In the genomic region with DNA sequence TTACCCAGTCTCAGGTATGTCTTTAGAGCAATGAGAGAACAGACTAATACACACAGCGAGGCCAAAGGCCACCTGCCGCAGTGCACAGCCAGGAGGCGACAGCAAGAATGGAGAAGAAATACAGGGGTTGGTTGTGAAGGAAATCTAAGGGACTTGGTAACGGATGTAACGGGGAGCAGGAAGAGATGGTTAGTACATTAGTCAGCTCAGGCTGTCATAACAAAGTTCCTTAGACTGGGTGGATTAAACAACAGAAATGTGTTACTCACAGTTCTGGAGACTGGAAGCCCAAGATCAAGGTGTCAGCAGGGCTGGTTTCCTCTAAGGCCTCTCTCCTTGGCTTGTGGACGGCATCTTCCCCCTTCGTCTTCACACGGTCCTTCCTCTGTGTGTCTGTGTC, we compare ENCODE assay signal across 22 cellular contexts. TPM values are rescaled to one million over a fixed set of nuclear protein-coding genes. Genes with fewer than 3 reads are reported as not detected.
DNase-seq lines count a peak whose midpoint lies in the region; ATAC-seq and TF ChIP-seq lines count a peak whose summit lies in the region.
"Had no signal": no experiment of that assay in that cellular context is flagged by ENCODE, and none has a peak within 500 bp of the region (broad histone marks: within the 10 kb centered on the region; RNA-seq: fewer than 3 reads in every experiment).

No MANE protein-coding gene starts in this region.

- H3K4me3 ChIP-seq in ACC112 (ENCODE audit: low read depth, low read length) (no peak overlapping the region; the same call in 1 of the 2 replicates), cardiac fibroblast (replicated peaks in 1 of 2; ENCODE audit: low read depth in 2 of 2, low read length in 2 of 2) (no peak overlapping the region), fibroblast of villous mesenchyme (ENCODE audit: low read depth, low read length) (no peak overlapping the region)
- H3K4me3 ChIP-seq: HAP-1 had no signal

- H3K36me3 ChIP-seq in ACC112 (ENCODE audit: insufficient read depth, low read length): peaks cover 30% of the 10 kb centered on the region
- H3K36me3 ChIP-seq: BE2C had no signal

- H2AFZ ChIP-seq in ACC112 (ENCODE audit: low read length, unreplicated experiment): no peak overlapping the region

- H3K27ac ChIP-seq in ACC112 (ENCODE audit: low read depth, low read length): peak overlapping the region; percentile 82

- peaks cover 40% of the 10 kb centered on the region for H3K4me1 ChIP-seq in ACC112 (ENCODE audit: control insufficient read depth, insufficient read depth, low read length, unreplicated experiment)
- H3K4me1 ChIP-seq: BE2C had no signal

- H3K79me2 ChIP-seq in ACC112 (ENCODE audit: control insufficient read depth, insufficient read depth, low read length, unreplicated experiment): no peaks in the 10 kb centered on the region

- no peak overlapping the region for H3K4me3 Mint-ChIP-seq in activated CD8-positive, alpha-beta memory T cell treated with anti-CD3 and anti-CD28 coated beads, Interleukin-2, amount 10 ng/mL, durations not matched to agents 7 days and 5 days
- H3K4me3 Mint-ChIP-seq: activated naive CD8-positive, alpha-beta T cell; brain; dendritic cell treated with granulocyte-macrophage colony-stimulating factor and Interleukin-4, amounts not matched to agents 40 ng/mL and 50 ng/mL, for 4 days had no signal

- H3K27me3 Mint-ChIP-seq in activated CD8-positive, alpha-beta memory T cell treated with anti-CD3 and anti-CD28 coated beads, Interleukin-2, amount 10 ng/mL, durations not matched to agents 7 days and 5 days: no peaks in the 10 kb centered on the region
- H3K27me3 Mint-ChIP-seq: activated naive CD8-positive, alpha-beta T cell; brain; dendritic cell treated with granulocyte-macrophage colony-stimulating factor and Interleukin-4, amounts not matched to agents 40 ng/mL and 50 ng/mL, for 4 days had no signal

- no peak overlapping the region for H3K27ac Mint-ChIP-seq in activated CD8-positive, alpha-beta memory T cell treated with anti-CD3 and anti-CD28 coated beads, Interleukin-2, amount 10 ng/mL, durations not matched to agents 7 days and 5 days
- H3K27ac Mint-ChIP-seq: activated naive CD8-positive, alpha-beta T cell; brain; dendritic cell treated with granulocyte-macrophage colony-stimulating factor and Interleukin-4, amounts not matched to agents 40 ng/mL and 50 ng/mL, for 4 days had no signal

- no peaks in the 10 kb centered on the region for H3K27me3 ChIP-seq in ACC112 (ENCODE audit: insufficient read depth, low read length)
- H3K27me3 ChIP-seq: BE2C had no signal

- DNase-seq in LHCN-M2 (ENCODE audit: low read depth) (peak; percentile 67), cardiac fibroblast (ENCODE audit: low read depth in 2 of 2) (peak; percentile 46 to 87), fibroblast of villous mesenchyme (ENCODE audit: low read depth) (peak; percentile 63), NCI-H2227 treated with DMSO at 0.1 percent for 48 hours (lab: John Stamatoyannopoulos, UW) (no peak)
- no peak for DNase-seq in activated CD8-positive, alpha-beta memory T cell treated with anti-CD3 and anti-CD28 coated beads, Interleukin-2, amount 10 ng/mL, durations not matched to agents 7 days and 5 days
- no peak for DNase-seq in stimulated activated CD4-positive, alpha-beta T cell treated with anti-CD3 and anti-CD28 coated beads, Interleukin-15, amount 100 ng/mL, for 24 hours
- DNase-seq: 8988T; activated CD8-positive, alpha-beta memory T cell treated with anti-CD3 and anti-CD28 coated beads for 24 hours; BE2C; COR-L47; DND-41; erythroblast; head of caudate nucleus; NCI-H2107; NCI-H524 treated with DMSO at 0.1 percent for 48 hours; stimulated activated CD8-positive, alpha-beta memory T cell treated with anti-CD3 and anti-CD28 coated beads, Interleukin-4, amount 100 ng/mL, for 48 hours had no signal

- TF ChIP-seq CTCF in cardiac fibroblast (IDR thresholded peaks at IDR 0.05; ENCODE audit: low read depth, low read length): no peak
- no peak for TF ChIP-seq CTCF in fibroblast of villous mesenchyme (IDR thresholded peaks at IDR 0.05; ENCODE audit: insufficient read depth, low read depth, low read length)

- no peaks in the 10 kb centered on the region for H3K9me3 Mint-ChIP-seq in activated CD8-positive, alpha-beta memory T cell treated with anti-CD3 and anti-CD28 coated beads, Interleukin-2, amount 10 ng/mL, durations not matched to agents 7 days and 5 days (ENCODE audit: low read depth)
- H3K9me3 Mint-ChIP-seq: brain; dendritic cell treated with granulocyte-macrophage colony-stimulating factor and Interleukin-4, amounts not matched to agents 40 ng/mL and 50 ng/mL, for 4 days had no signal

- peaks cover 17% of the 10 kb centered on the region for H3K36me3 Mint-ChIP-seq in activated CD8-positive, alpha-beta memory T cell treated with anti-CD3 and anti-CD28 coated beads, Interleukin-2, amount 10 ng/mL, durations not matched to agents 7 days and 5 days

- H3K4me1 Mint-ChIP-seq in activated CD8-positive, alpha-beta memory T cell treated with anti-CD3 and anti-CD28 coated beads, Interleukin-2, amount 10 ng/mL, durations not matched to agents 7 days and 5 days: no peaks in the 10 kb centered on the region

- ATAC-seq in activated CD8-positive, alpha-beta memory T cell treated with anti-CD3 and anti-CD28 coated beads, Interleukin-2, amount 10 ng/mL, durations not matched to agents 7 days and 5 days: no peak
- ATAC-seq in GM18870 (IDR thresholded peaks at IDR 0.05; ENCODE audit: unreplicated experiment): no peak

- CTCF ChIA-PET in activated CD8-positive, alpha-beta memory T cell treated with anti-CD3 and anti-CD28 coated beads, Interleukin-2, amount 10 ng/mL, durations not matched to agents 7 days and 5 days (lab: Charles Lee): interaction anchor here (0.8 kb wide), 1 partner anchor 13 kb away, joined by 3 read pairs; no protein-coding TSS in a partner anchor

RNA-seq across cellular contexts. Expression of a gene that starts 47.1 kb away (rescaled TPM):
- total RNA-seq in LHCN-M2 (2014; rRNA removed) (8.5 and 10.8 TPM in 2 replicates), fibroblast of villous mesenchyme (45.4 and 52.7 TPM in 2 replicates)
- 5.5 TPM for polyA plus RNA-seq in LHCN-M2 (2012)
- total RNA-seq in activated CD8-positive, alpha-beta memory T cell treated with anti-CD3 and anti-CD28 coated beads, Interleukin-2, amount 10 ng/mL, durations not matched to agents 7 days and 5 days: 10 to 100 TPM; 16.2 to 18.9 TPM

RNA-seq across cellular contexts. Expression of a gene that starts 48.7 kb away (rescaled TPM):
- total RNA-seq in LHCN-M2 (2014; rRNA removed) (not detected in 2 replicates), fibroblast of villous mesenchyme (5.2 and 6.5 TPM in 2 replicates)
- polyA plus RNA-seq in LHCN-M2 (2012): 0.40 TPM
- total RNA-seq in activated CD8-positive, alpha-beta memory T cell treated with anti-CD3 and anti-CD28 coated beads, Interleukin-2, amount 10 ng/mL, durations not matched to agents 7 days and 5 days: 1 to 10 TPM; 4.9 to 8.4 TPM

Comparison
In these comparisons a context has a peak if more than half of its experiments do, and no peak if none do; other contexts are left out.
1. DNase-seq: peak in LHCN-M2 (single experiment), cardiac fibroblast (2 of 2) and fibroblast of villous mesenchyme (single experiment); none in activated CD8-positive, alpha-beta memory T cell treated with anti-CD3 and anti-CD28 coated beads, Interleukin-2, amount 10 ng/mL, durations not matched to agents 7 days and 5 days (single experiment), NCI-H2227 treated with DMSO at 0.1 percent for 48 hours (single experiment) and stimulated activated CD4-positive, alpha-beta T cell treated with anti-CD3 and anti-CD28 coated beads, Interleukin-15, amount 100 ng/mL, for 24 hours (single experiment).